Comparison of ENCODE assay signal across 1 cellular context in the genomic region with DNA sequence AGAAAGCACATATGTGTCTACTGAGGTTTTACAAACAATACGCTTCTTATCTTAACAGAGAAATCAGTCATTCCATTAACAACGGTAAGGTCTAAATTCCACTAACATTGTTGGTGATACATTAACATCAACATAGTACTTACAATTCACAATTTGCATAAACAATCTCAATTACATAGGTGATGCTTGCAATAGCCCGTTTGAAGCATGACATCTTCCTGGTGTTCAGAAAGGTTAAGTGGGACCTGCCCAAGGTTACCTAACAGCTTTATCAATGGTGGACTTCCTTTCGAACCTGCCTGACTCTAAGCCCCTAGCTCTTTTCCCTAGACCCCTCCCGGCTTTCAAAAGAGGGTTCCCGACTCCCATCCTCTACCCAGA.
TF ChIP-seq lines count a peak whose summit lies in the region.

No MANE protein-coding gene starts in this region.

TF ChIP-seq in GM23338, 12 proteins besides CTCF, POLR2A, EP300 and RAD21 (continued from another document):
- TF ChIP-seq, protein P1, sequence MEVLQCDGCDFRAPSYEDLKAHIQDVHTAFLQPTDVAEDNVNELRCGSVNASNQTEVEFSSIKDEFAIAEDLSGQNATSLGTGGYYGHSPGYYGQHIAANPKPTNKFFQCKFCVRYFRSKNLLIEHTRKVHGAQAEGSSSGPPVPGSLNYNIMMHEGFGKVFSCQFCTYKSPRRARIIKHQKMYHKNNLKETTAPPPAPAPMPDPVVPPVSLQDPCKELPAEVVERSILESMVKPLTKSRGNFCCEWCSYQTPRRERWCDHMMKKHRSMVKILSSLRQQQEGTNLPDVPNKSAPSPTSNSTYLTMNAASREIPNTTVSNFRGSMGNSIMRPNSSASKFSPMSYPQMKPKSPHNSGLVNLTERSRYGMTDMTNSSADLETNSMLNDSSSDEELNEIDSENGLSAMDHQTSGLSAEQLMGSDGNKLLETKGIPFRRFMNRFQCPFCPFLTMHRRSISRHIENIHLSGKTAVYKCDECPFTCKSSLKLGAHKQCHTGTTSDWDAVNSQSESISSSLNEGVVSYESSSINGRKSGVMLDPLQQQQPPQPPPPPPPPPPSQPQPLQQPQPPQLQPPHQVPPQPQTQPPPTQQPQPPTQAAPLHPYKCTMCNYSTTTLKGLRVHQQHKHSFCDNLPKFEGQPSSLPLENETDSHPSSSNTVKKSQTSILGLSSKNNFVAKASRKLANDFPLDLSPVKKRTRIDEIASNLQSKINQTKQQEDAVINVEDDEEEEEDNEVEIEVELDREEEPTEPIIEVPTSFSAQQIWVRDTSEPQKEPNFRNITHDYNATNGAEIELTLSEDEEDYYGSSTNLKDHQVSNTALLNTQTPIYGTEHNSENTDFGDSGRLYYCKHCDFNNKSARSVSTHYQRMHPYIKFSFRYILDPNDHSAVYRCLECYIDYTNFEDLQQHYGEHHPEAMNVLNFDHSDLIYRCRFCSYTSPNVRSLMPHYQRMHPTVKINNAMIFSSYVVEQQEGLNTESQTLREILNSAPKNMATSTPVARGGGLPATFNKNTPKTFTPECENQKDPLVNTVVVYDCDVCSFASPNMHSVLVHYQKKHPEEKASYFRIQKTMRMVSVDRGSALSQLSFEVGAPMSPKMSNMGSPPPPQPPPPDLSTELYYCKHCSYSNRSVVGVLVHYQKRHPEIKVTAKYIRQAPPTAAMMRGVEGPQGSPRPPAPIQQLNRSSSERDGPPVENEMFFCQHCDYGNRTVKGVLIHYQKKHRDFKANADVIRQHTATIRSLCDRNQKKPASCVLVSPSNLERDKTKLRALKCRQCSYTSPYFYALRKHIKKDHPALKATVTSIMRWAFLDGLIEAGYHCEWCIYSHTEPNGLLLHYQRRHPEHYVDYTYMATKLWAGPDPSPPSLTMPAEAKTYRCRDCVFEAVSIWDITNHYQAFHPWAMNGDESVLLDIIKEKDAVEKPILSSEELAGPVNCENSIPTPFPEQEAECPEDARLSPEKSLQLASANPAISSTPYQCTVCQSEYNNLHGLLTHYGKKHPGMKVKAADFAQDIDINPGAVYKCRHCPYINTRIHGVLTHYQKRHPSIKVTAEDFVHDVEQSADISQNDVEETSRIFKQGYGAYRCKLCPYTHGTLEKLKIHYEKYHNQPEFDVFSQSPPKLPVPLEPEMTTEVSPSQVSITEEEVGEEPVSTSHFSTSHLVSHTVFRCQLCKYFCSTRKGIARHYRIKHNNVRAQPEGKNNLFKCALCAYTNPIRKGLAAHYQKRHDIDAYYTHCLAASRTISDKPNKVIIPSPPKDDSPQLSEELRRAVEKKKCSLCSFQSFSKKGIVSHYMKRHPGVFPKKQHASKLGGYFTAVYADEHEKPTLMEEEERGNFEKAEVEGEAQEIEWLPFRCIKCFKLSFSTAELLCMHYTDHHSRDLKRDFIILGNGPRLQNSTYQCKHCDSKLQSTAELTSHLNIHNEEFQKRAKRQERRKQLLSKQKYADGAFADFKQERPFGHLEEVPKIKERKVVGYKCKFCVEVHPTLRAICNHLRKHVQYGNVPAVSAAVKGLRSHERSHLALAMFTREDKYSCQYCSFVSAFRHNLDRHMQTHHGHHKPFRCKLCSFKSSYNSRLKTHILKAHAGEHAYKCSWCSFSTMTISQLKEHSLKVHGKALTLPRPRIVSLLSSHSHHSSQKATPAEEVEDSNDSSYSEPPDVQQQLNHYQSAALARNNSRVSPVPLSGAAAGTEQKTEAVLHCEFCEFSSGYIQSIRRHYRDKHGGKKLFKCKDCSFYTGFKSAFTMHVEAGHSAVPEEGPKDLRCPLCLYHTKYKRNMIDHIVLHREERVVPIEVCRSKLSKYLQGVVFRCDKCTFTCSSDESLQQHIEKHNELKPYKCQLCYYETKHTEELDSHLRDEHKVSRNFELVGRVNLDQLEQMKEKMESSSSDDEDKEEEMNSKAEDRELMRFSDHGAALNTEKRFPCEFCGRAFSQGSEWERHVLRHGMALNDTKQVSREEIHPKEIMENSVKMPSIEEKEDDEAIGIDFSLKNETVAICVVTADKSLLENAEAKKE (CRISPR knock-in tag; IDR thresholded peaks at IDR 0.05), result no peak
TF ChIP-seq in GM23338: peak in this region for 0.
